ENCODE assay signal across 2 cellular contexts in genomic region chr16:512802-513201, GRCh38.
TF ChIP-seq lines count a peak whose summit lies in the region.

No MANE protein-coding gene starts in this region.

TF ChIP-seq in HepG2, 621 proteins besides CTCF, POLR2A, EP300 and RAD21:
- TF ChIP-seq RBM22 (optimal IDR thresholded peaks at IDR 0.05; ENCODE audit: low read length) = peak; percentile 29
- no peak for TF ChIP-seq ARID3A (IDR thresholded peaks at IDR 0.05; ENCODE audit: low read depth, low read length)
TF ChIP-seq in HepG2: peak in this region for 1.

TF ChIP-seq in WTC11, 78 proteins besides CTCF, POLR2A, EP300 and RAD21:
- TF ChIP-seq E2F5 (CRISPR knock-in tag; IDR thresholded peaks at IDR 0.05) (no peak), ATF3 (CRISPR knock-in tag; conservative IDR thresholded peaks at IDR 0.05) (no peak), MXD4 (CRISPR knock-in tag; IDR thresholded peaks at IDR 0.05; ENCODE audit: borderline replicate concordance) (no peak), CREM (CRISPR knock-in tag; IDR thresholded peaks at IDR 0.05) (no peak), NFYB (CRISPR knock-in tag; conservative IDR thresholded peaks at IDR 0.05; ENCODE audit: low read depth) (no peak), AR (CRISPR knock-in tag; IDR thresholded peaks at IDR 0.05) (no peak), RELA (CRISPR knock-in tag; IDR thresholded peaks at IDR 0.05; ENCODE audit: borderline replicate concordance) (no peak), E2F4 (CRISPR knock-in tag; IDR thresholded peaks at IDR 0.05; ENCODE audit: borderline replicate concordance, low read depth) (no peak), CREB1 (CRISPR knock-in tag; IDR thresholded peaks at IDR 0.05) (no peak), FOXJ3 (CRISPR knock-in tag; IDR thresholded peaks at IDR 0.05; ENCODE audit: borderline replicate concordance) (no peak), MLX (CRISPR knock-in tag; IDR thresholded peaks at IDR 0.05) (no peak), CDX4 (CRISPR knock-in tag; IDR thresholded peaks at IDR 0.05; ENCODE audit: borderline replicate concordance) (no peak), NR1H2 (CRISPR knock-in tag; IDR thresholded peaks at IDR 0.05) (no peak), ZNF671 (CRISPR knock-in tag; IDR thresholded peaks at IDR 0.05) (no peak), MAX (CRISPR knock-in tag; IDR thresholded peaks at IDR 0.05) (no peak), FOXK1 (CRISPR knock-in tag; IDR thresholded peaks at IDR 0.05) (no peak), ZNF281 (CRISPR knock-in tag; IDR thresholded peaks at IDR 0.05) (no peak)
